ENCODE assay signal across 25 cellular contexts in genomic region chr15:100103828-100104227, GRCh38.
"Had no signal": no experiment of that assay in that cellular context is flagged by ENCODE, and none has a peak within 500 bp of the region (broad histone marks: within the 10 kb centered on the region; RNA-seq: fewer than 3 reads in every experiment).

No MANE protein-coding gene starts in this region.

- H3K36me3 ChIP-seq: esophagus muscularis mucosa, heart left ventricle, neural progenitor cell, prostate gland, sigmoid colon, thoracic aorta, tibial nerve had no signal

- H3K4me3 ChIP-seq: dorsolateral prefrontal cortex, esophagus muscularis mucosa, gastroesophageal sphincter, heart left ventricle, hepatocyte, neural progenitor cell, prostate gland, sigmoid colon, thoracic aorta, tibial nerve had no signal

- H3K4me1 ChIP-seq: esophagus muscularis mucosa, foreskin keratinocyte, gastroesophageal sphincter, neural progenitor cell, parathyroid adenoma, prostate gland, sigmoid colon, tibial nerve had no signal

- H3K9me3 ChIP-seq: esophagus muscularis mucosa, gastroesophageal sphincter, heart left ventricle, prostate gland, sigmoid colon, thoracic aorta, tibial nerve had no signal

- H3K27ac ChIP-seq: dorsolateral prefrontal cortex, epithelial cell of prostate, esophagus muscularis mucosa, foreskin keratinocyte, gastroesophageal sphincter, heart left ventricle, hepatocyte, neural progenitor cell, parathyroid adenoma, prostate gland, sigmoid colon, thoracic aorta, tibial nerve had no signal

- ATAC-seq: foreskin keratinocyte; gastroesophageal sphincter; heart left ventricle; left lobe of liver; naive thymus-derived CD4-positive, alpha-beta T cell; right cardiac atrium; stimulated activated memory B cell treated with anti-CD40 and anti-IgM and Interleukin-4, amounts not matched to agents 10 μg/mL and 1 μg/mL and 100 μg/mL, for 72 hours; stimulated activated naive CD8-positive, alpha-beta T cell treated with anti-CD3 and anti-CD28 coated beads, Interleukin-15, Interleukin-2, amounts not matched to agents 100 U/mL and 50 U/mL, for 24 hours had no signal

- DNase-seq: cerebellar nuclear complex; effector CD4-positive, alpha-beta T cell; foreskin keratinocyte; kidney; mesenchymal stem cell; midbrain; naive thymus-derived CD4-positive, alpha-beta T cell; right cardiac atrium; stimulated activated CD4-positive, alpha-beta T cell treated with anti-CD3 and anti-CD28 coated beads, Interleukin-4, amount 100 ng/mL, for 4 hours; stimulated activated naive CD8-positive, alpha-beta T cell treated with anti-CD3 and anti-CD28 coated beads, Interleukin-15, Interleukin-2, amounts not matched to agents 100 U/mL and 50 U/mL, for 24 hours; substantia nigra had no signal

- H3K27me3 ChIP-seq: dorsolateral prefrontal cortex, esophagus muscularis mucosa, foreskin keratinocyte, gastroesophageal sphincter, heart left ventricle, hepatocyte, neural progenitor cell, sigmoid colon, tibial nerve had no signal
